Comparison of ENCODE assay signal across 7 cellular contexts in genomic region chr2:234203135-234203984, GRCh38.
DNase-seq lines count a peak whose midpoint lies in the region; ATAC-seq lines count a peak whose summit lies in the region.

No MANE protein-coding gene starts in this region.

- DNase-seq in EL = peak; percentile 91
- peak; percentile 25 for DNase-seq in NCI-H2196 treated with DMSO at 0.1 percent for 48 hours (lab: John Stamatoyannopoulos, UW; ENCODE audit: unreplicated experiment)
- DNase-seq in renal cortical epithelial cell (ENCODE audit: low read depth) = peak; percentile 100
- DNase-seq in GOT3 (lab: John Stamatoyannopoulos, UW) = no peak

- ATAC-seq in esophagus mucosa = peak; percentile 95
- ATAC-seq in GM21825 (IDR thresholded peaks at IDR 0.05; ENCODE audit: unreplicated experiment) = no peak
- no peak for ATAC-seq in HG02571 (IDR thresholded peaks at IDR 0.05; ENCODE audit: unreplicated experiment)
